8 cellular contexts compared by ENCODE assay signal in genomic region chr5:172102913-172103629, GRCh38.
DNase-seq lines count a peak whose midpoint lies in the region; ATAC-seq and TF ChIP-seq lines count a peak whose summit lies in the region.

No MANE protein-coding gene starts in this region.

- intact Hi-C loops in psoas muscle (cut with DNase I), result no loop called here

- H3K27me3 ChIP-seq in SJCRH30 (no peaks in the 10 kb centered on the region), psoas muscle (ENCODE audit: insufficient read depth in 3 of 3, low read length in 2 of 3) (no peaks in the 10 kb centered on the region)

- TF ChIP-seq CTCF in fibroblast of pulmonary artery (IDR thresholded peaks at IDR 0.05; ENCODE audit: low read length, missing control alignments) (no peak), psoas muscle (IDR thresholded peaks at IDR 0.05) (no peak)

- H3K36me3 ChIP-seq in SJCRH30 (peaks cover 2% of the 10 kb centered on the region; the same call in 1 of the 2 replicates), psoas muscle (ENCODE audit: insufficient read depth in 1 of 2, low read depth in 1 of 2) (no peaks in the 10 kb centered on the region)

- H3K27ac ChIP-seq in SJCRH30, result peak overlapping the region; percentile 96
- no peak overlapping the region for H3K27ac ChIP-seq in psoas muscle

- H3K4me3 ChIP-seq in SJCRH30, result peak overlapping the region; percentile 55
- H3K4me3 ChIP-seq in fibroblast of pulmonary artery (replicated peaks; ENCODE audit: low read depth, low read length), result peak overlapping the region; percentile 38
- no peak overlapping the region for H3K4me3 ChIP-seq in psoas muscle

- ATAC-seq in psoas muscle, result peak in 3 of 4 donors; percentile 43 to 65 (median 59)
- no peak for ATAC-seq in GM18870 (IDR thresholded peaks at IDR 0.05; ENCODE audit: unreplicated experiment)

- H3K9me3 ChIP-seq in SJCRH30 (replicated peaks), result no peaks in the 10 kb centered on the region
- H3K9me3 ChIP-seq in psoas muscle, result no peaks in the 10 kb centered on the region

- H3K4me1 ChIP-seq in SJCRH30 (peaks cover 37% of the 10 kb centered on the region), psoas muscle (peaks cover 14% of the 10 kb centered on the region)

- WGBS in psoas muscle, 3 donors, result 44 to 49% (median 45%) methylated on average over 21 of the region's 21 CpGs

- DNase-seq in GM04504 (ENCODE audit: low read depth) (peak; percentile 92), SJCRH30 (peak; percentile 87 to 89), fibroblast of pulmonary artery (ENCODE audit: low read depth) (peak; percentile 97), psoas muscle (peak; percentile 66 to 80), SIG-M5 treated with dmso at 0.1 percent for 504 hours (lab: John Stamatoyannopoulos, UW; ENCODE audit: unreplicated experiment) (no peak), NCI-H146 (lab: John Stamatoyannopoulos, UW) (no peak), NCI-H510A (lab: John Stamatoyannopoulos, UW) (no peak)

Comparison
In these comparisons a context has a peak if more than half of its experiments do, and no peak if none do; other contexts are left out.
1. DNase-seq: peak in GM04504 (single experiment), SJCRH30 (2 of 2), fibroblast of pulmonary artery (single experiment) and psoas muscle (2 of 2); none in SIG-M5 treated with dmso at 0.1 percent for 504 hours (single experiment), NCI-H146 (single experiment) and NCI-H510A (single experiment).